1 cellular context compared by ENCODE assay signal in genomic region chr6:13872006-13872405, GRCh38. TPM values are rescaled to one million over a fixed set of nuclear protein-coding genes. Genes with fewer than 3 reads are reported as not detected.
"Had no signal": no experiment of that assay in that cellular context is flagged by ENCODE, and none has a peak within 500 bp of the region (broad histone marks: within the 10 kb centered on the region; RNA-seq: fewer than 3 reads in every experiment).

No MANE protein-coding gene starts in this region.

RNA-seq across cellular contexts. Expression of gene RNF182, which starts 52.7 kb away (rescaled TPM):
- total RNA-seq: GM12878 had no signal
- polyA plus RNA-seq: GM12878 had no signal
